In genomic region chr13:72109863-72110262, GRCh38 we compare ENCODE assay signal across 32 cellular contexts.
A peak's percentile ranks its signal among the peaks of the same experiment; 100 is the strongest.
DNase-seq lines count a peak whose midpoint lies in the region.
"Had no signal": no experiment of that assay in that cellular context is flagged by ENCODE, and none has a peak within 500 bp of the region (broad histone marks: within the 10 kb centered on the region; RNA-seq: fewer than 3 reads in every experiment).

No MANE protein-coding gene starts in this region.

- H3K36me3 ChIP-seq in adipocyte (ENCODE audit: control insufficient read depth, insufficient read depth, low read length, severe bottlenecking) = no peaks in the 10 kb centered on the region
- H3K36me3 ChIP-seq: adrenal gland, cardiac muscle cell, esophagus muscularis mucosa, heart right ventricle, neutrophil, thyroid gland, vagina had no signal

- peak overlapping the region; percentile 27 for H3K27ac ChIP-seq in epithelial cell of prostate
- H3K27ac ChIP-seq: adrenal gland, cardiac muscle cell, esophagus muscularis mucosa, heart right ventricle, neutrophil, thyroid gland, vagina had no signal

- H3K9ac ChIP-seq in adipocyte (ENCODE audit: low read length) = no peak overlapping the region

- no peaks in the 10 kb centered on the region for H3K27me3 ChIP-seq in adipocyte (replicated peaks; ENCODE audit: control insufficient read depth, insufficient read depth, low read length)
- H3K27me3 ChIP-seq: adrenal gland, cardiac muscle cell, esophagus muscularis mucosa, heart right ventricle, neutrophil, thyroid gland, vagina had no signal

- DNase-seq in EH (ENCODE audit: low read depth) = peak; percentile 29
- peak; percentile 78 for DNase-seq in NCI-H1092 treated with DMSO at 0.1 percent for 48 hours (lab: John Stamatoyannopoulos, UW)
- peak; percentile 5 for DNase-seq in adipocyte (ENCODE audit: low read depth)
- DNase-seq in epithelial cell of prostate (ENCODE audit: low read depth, low spot score) = no peak
- DNase-seq in activated effector memory CD4-positive, alpha-beta T cell treated with anti-CD3 and anti-CD28 coated beads, Interleukin-2, amount 50 U/mL, for 16 hours = no peak
- DNase-seq in NCI-H2196 treated with DMSO at 0.1 percent for 48 hours (lab: John Stamatoyannopoulos, UW; ENCODE audit: unreplicated experiment) = no peak
- DNase-seq in superior temporal gyrus (ENCODE audit: extremely low spot score) = no peak
- no peak for DNase-seq in NCI-H748 treated with DMSO at 0.1 percent for 48 hours (lab: John Stamatoyannopoulos, UW)
- DNase-seq: activated CD4-positive, alpha-beta T cell treated with anti-CD3 and anti-CD28 coated beads, Interleukin-2, amount 50 U/mL, for 48 hours; activated CD4-positive, CD25-positive, alpha-beta regulatory T cell treated with anti-CD3 and anti-CD28 coated beads, Interleukin-2, amount 50 U/mL, for 72 hours; activated naive CD4-positive, alpha-beta T cell treated with Interleukin-2 at 50 U/mL for 16 hours; activated T-cell treated with anti-CD3 and anti-CD28 coated beads, Interleukin-2, amount 50 U/mL, for 48 hours; adrenal gland; CD4-positive, alpha-beta T cell; cortex of kidney; effector memory CD8-positive, alpha-beta T cell; foreskin fibroblast; H7; heart right ventricle; KG1; naive thymus-derived CD4-positive, alpha-beta T cell; NCI-H1436; NCI-H2081; NCI-H345; NCI-H69; stimulated activated CD4-positive, alpha-beta T cell treated with anti-CD3 and anti-CD28 coated beads, Interleukin-2, amount 100 ng/mL, for 48 hours; stimulated activated naive CD8-positive, alpha-beta T cell treated with anti-CD3 and anti-CD28 coated beads, Interleukin-15, amount 100 ng/mL, for 72 hours; thyroid gland had no signal

- peaks cover 4% of the 10 kb centered on the region for H3K4me1 ChIP-seq in adipocyte (ENCODE audit: control insufficient read depth, insufficient read depth, low read length)
- H3K4me1 ChIP-seq: adrenal gland, esophagus muscularis mucosa, heart right ventricle, thyroid gland, vagina had no signal

- no peaks in the 10 kb centered on the region for H3K9me3 ChIP-seq in adipocyte (ENCODE audit: control insufficient read depth, low read length)
- H3K9me3 ChIP-seq: adrenal gland, esophagus muscularis mucosa, neutrophil, thyroid gland, vagina had no signal

- no peak overlapping the region for H3K4me3 ChIP-seq in adipocyte (ENCODE audit: low read length)
- H3K4me3 ChIP-seq: adrenal gland, cardiac muscle cell, esophagus muscularis mucosa, heart right ventricle, thyroid gland, vagina had no signal

Comparison
In these comparisons a context has a peak if more than half of its experiments do, and no peak if none do; other contexts are left out.
1. DNase-seq: peak in EH (single experiment), NCI-H1092 treated with DMSO at 0.1 percent for 48 hours (single experiment) and adipocyte (single experiment); none in epithelial cell of prostate (single experiment), activated effector memory CD4-positive, alpha-beta T cell treated with anti-CD3 and anti-CD28 coated beads, Interleukin-2, amount 50 U/mL, for 16 hours (single experiment), NCI-H2196 treated with DMSO at 0.1 percent for 48 hours (single experiment), superior temporal gyrus (single experiment) and NCI-H748 treated with DMSO at 0.1 percent for 48 hours (single experiment).